8 cellular contexts compared by ENCODE assay signal in the genomic region with DNA sequence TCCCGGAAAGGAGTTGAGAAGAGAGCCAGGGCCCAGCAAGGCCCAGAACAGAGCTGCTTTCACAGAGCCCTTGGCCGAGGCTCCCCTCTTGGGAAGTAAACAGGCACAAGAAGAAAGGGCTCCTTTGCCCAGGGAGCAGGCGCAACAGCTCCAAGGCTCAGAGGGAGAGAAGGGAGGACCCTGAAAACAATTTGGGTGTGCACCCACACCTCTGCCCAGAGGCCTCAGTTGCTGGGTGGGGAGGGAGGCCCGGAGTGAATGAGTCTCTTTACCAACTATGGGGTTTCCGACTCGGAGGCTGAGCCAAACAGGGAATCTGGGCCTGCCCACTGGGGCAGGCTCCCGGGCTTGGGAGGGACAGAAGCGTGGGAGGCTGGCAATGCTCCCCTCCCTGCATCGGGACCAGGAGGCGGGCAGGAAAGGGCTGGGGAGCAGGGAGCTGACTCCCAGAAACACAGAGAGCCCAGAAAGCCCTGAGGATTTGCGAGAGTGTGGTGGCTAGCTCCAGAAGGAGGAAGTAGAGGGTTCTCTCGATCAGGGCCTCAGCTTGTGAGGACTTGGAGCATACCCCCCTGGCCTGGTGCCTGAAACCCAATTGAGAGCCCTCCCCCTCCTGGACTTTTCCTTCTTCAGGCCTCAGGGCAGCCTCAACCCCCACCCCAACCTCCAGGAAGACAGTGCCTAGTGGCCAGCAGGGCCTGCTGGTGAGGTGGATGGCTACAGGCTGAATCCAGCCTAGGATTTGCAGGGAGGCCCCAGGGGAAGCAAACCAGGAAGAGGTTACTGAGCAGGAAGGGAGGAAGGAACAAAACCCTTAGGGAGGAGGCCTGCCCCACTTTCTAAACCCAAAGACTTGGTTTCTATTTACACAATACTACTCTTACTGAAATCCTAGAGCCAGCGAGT. TPM values are rescaled to one million over a fixed set of nuclear protein-coding genes. Genes with fewer than 3 reads are reported as not detected.
DNase-seq lines count a peak whose midpoint lies in the region; ATAC-seq and TF ChIP-seq lines count a peak whose summit lies in the region.

No MANE protein-coding gene starts in this region.

- H3K9me3 Mint-ChIP-seq in T-helper 2 cell treated with Interferon-gamma antibody and Interleukin-4, amounts not matched to agents 5 μg/mL and 100 μg/mL, for 36 hours: no peaks in the 10 kb centered on the region
- no peaks in the 10 kb centered on the region for H3K9me3 Mint-ChIP-seq in dendritic cell treated with granulocyte-macrophage colony-stimulating factor and Interleukin-4, amounts not matched to agents 40 ng/mL and 50 ng/mL, for 4 days
- H3K9me3 Mint-ChIP-seq in stimulated activated naive CD8-positive, alpha-beta T cell treated with anti-CD3 and anti-CD28 coated beads, Interleukin-15, amount 100 ng/mL, for 72 hours: no peaks in the 10 kb centered on the region
- H3K9me3 Mint-ChIP-seq in osteocyte (ENCODE audit: unreplicated experiment): no peaks in the 10 kb centered on the region

- peak overlapping the region; percentile 80 for H3K4me3 Mint-ChIP-seq in T-helper 2 cell treated with Interferon-gamma antibody and Interleukin-4, amounts not matched to agents 5 μg/mL and 100 μg/mL, for 36 hours
- no peak overlapping the region for H3K4me3 Mint-ChIP-seq in dendritic cell treated with granulocyte-macrophage colony-stimulating factor and Interleukin-4, amounts not matched to agents 40 ng/mL and 50 ng/mL, for 4 days
- peak overlapping the region; percentile 69 to 94 for H3K4me3 Mint-ChIP-seq in stimulated activated naive CD8-positive, alpha-beta T cell treated with anti-CD3 and anti-CD28 coated beads, Interleukin-15, amount 100 ng/mL, for 72 hours
- no peak overlapping the region for H3K4me3 Mint-ChIP-seq in osteocyte (ENCODE audit: unreplicated experiment)

- WGBS in lower leg skin, 2 donors: 1 to 5% methylated on average over 13 of the region's 13 CpGs

- peaks cover 33% of the 10 kb centered on the region for H3K4me1 Mint-ChIP-seq in T-helper 2 cell treated with Interferon-gamma antibody and Interleukin-4, amounts not matched to agents 5 μg/mL and 100 μg/mL, for 36 hours (ENCODE audit: low read depth)
- peaks cover 93% of the 10 kb centered on the region for H3K4me1 Mint-ChIP-seq in dendritic cell treated with granulocyte-macrophage colony-stimulating factor and Interleukin-4, amounts not matched to agents 40 ng/mL and 50 ng/mL, for 4 days (ENCODE audit: low read depth)
- H3K4me1 Mint-ChIP-seq in stimulated activated naive CD8-positive, alpha-beta T cell treated with anti-CD3 and anti-CD28 coated beads, Interleukin-15, amount 100 ng/mL, for 72 hours: peaks cover 79% of the 10 kb centered on the region
- H3K4me1 Mint-ChIP-seq in osteocyte (ENCODE audit: unreplicated experiment): peaks cover 6% of the 10 kb centered on the region

- no peak for TF ChIP-seq POLR2A in lower leg skin (IDR thresholded peaks at IDR 0.05)

- no peaks in the 10 kb centered on the region for H3K36me3 Mint-ChIP-seq in T-helper 2 cell treated with Interferon-gamma antibody and Interleukin-4, amounts not matched to agents 5 μg/mL and 100 μg/mL, for 36 hours (ENCODE audit: low read depth)
- peaks cover 22% of the 10 kb centered on the region for H3K36me3 Mint-ChIP-seq in dendritic cell treated with granulocyte-macrophage colony-stimulating factor and Interleukin-4, amounts not matched to agents 40 ng/mL and 50 ng/mL, for 4 days (ENCODE audit: low read depth)
- no peaks in the 10 kb centered on the region for H3K36me3 Mint-ChIP-seq in osteocyte (ENCODE audit: unreplicated experiment)

- ATAC-seq in stimulated activated naive CD8-positive, alpha-beta T cell treated with anti-CD3 and anti-CD28 coated beads, Interleukin-15, amount 100 ng/mL, for 72 hours: peak; percentile 54
- ATAC-seq in HG02571 (IDR thresholded peaks at IDR 0.05; ENCODE audit: unreplicated experiment): no peak
- no peak for ATAC-seq in HG02642 (IDR thresholded peaks at IDR 0.05; ENCODE audit: poor library complexity, unreplicated experiment)

- no peaks in the 10 kb centered on the region for H3K27me3 Mint-ChIP-seq in T-helper 2 cell treated with Interferon-gamma antibody and Interleukin-4, amounts not matched to agents 5 μg/mL and 100 μg/mL, for 36 hours (ENCODE audit: low read depth)
- no peaks in the 10 kb centered on the region for H3K27me3 Mint-ChIP-seq in dendritic cell treated with granulocyte-macrophage colony-stimulating factor and Interleukin-4, amounts not matched to agents 40 ng/mL and 50 ng/mL, for 4 days
- H3K27me3 Mint-ChIP-seq in stimulated activated naive CD8-positive, alpha-beta T cell treated with anti-CD3 and anti-CD28 coated beads, Interleukin-15, amount 100 ng/mL, for 72 hours: no peaks in the 10 kb centered on the region
- peaks cover 19% of the 10 kb centered on the region for H3K27me3 Mint-ChIP-seq in osteocyte (ENCODE audit: unreplicated experiment)

- TF ChIP-seq CTCF in lower leg skin (IDR thresholded peaks at IDR 0.05) (no peak), osteocyte (IDR thresholded peaks at IDR 0.05) (no peak)

- no peak overlapping the region for H3K4me3 ChIP-seq in lower leg skin (ENCODE audit: low read depth, poor library complexity, severe bottlenecking)

- intact Hi-C loops in dendritic cell treated with granulocyte-macrophage colony-stimulating factor and Interleukin-4, amounts not matched to agents 40 ng/mL and 50 ng/mL, for 4 days (cut with micrococcal nuclease): loop anchor here (5.0 kb wide), 1 partner anchor 64 kb away; no protein-coding TSS in a partner anchor
- intact Hi-C loops in lower leg skin (cut with DNase I; ENCODE audit: low total_unique reads): no loop called here

- H3K27ac Mint-ChIP-seq in T-helper 2 cell treated with Interferon-gamma antibody and Interleukin-4, amounts not matched to agents 5 μg/mL and 100 μg/mL, for 36 hours: peak overlapping the region; percentile 97
- peak overlapping the region; percentile 92 for H3K27ac Mint-ChIP-seq in dendritic cell treated with granulocyte-macrophage colony-stimulating factor and Interleukin-4, amounts not matched to agents 40 ng/mL and 50 ng/mL, for 4 days
- peak overlapping the region; percentile 95 to 100 for H3K27ac Mint-ChIP-seq in stimulated activated naive CD8-positive, alpha-beta T cell treated with anti-CD3 and anti-CD28 coated beads, Interleukin-15, amount 100 ng/mL, for 72 hours
- no peak overlapping the region for H3K27ac Mint-ChIP-seq in osteocyte (ENCODE audit: unreplicated experiment)

- DNase-seq in H4 (ENCODE audit: low spot score) (peak; percentile 36), lower leg skin (ENCODE audit: low spot score in 2 of 2) (peak; percentile 87 to 97), osteocyte (ENCODE audit: extremely low spot score, unreplicated experiment) (no peak)
- DNase-seq in T-helper 2 cell treated with Interferon-gamma antibody and Interleukin-4, amounts not matched to agents 5 μg/mL and 100 μg/mL, for 36 hours (ENCODE audit: low spot score): peak; percentile 42
- peak in 1 of 2 donors; percentile 54 for DNase-seq in stimulated activated naive CD8-positive, alpha-beta T cell treated with anti-CD3 and anti-CD28 coated beads, Interleukin-15, amount 100 ng/mL, for 72 hours

RNA-seq across cellular contexts. Expression of a gene that starts 6.2 kb away (rescaled TPM):
- total RNA-seq in H4 (2014; rRNA removed; shearing (Covaris generic)): not detected in 2 replicates
- total RNA-seq in lower leg skin (under 1 TPM; 0.06 to 0.27 (median 0.14) TPM), osteocyte (not detected in 2 replicates)

RNA-seq across cellular contexts. Expression of a gene that starts 59.9 kb away (rescaled TPM):
- 0.81 and 1.0 TPM in 2 replicates for total RNA-seq in H4 (2014; rRNA removed; shearing (Covaris generic))
- total RNA-seq in lower leg skin (10 to 100 TPM; 14.5 to 56.5 (median 23.2) TPM), osteocyte (0.16 and 0.75 TPM in 2 replicates)

Comparison
In these comparisons a context has a peak if more than half of its experiments do, and no peak if none do; other contexts are left out.
1. H3K4me3 Mint-ChIP-seq: peak in T-helper 2 cell treated with Interferon-gamma antibody and Interleukin-4, amounts not matched to agents 5 μg/mL and 100 μg/mL, for 36 hours (single experiment) and stimulated activated naive CD8-positive, alpha-beta T cell treated with anti-CD3 and anti-CD28 coated beads, Interleukin-15, amount 100 ng/mL, for 72 hours (2 of 2); none in dendritic cell treated with granulocyte-macrophage colony-stimulating factor and Interleukin-4, amounts not matched to agents 40 ng/mL and 50 ng/mL, for 4 days (single experiment) and osteocyte (single experiment).